13 cellular contexts compared by ENCODE assay signal in genomic region chr12:75820848-75821578, GRCh38.
DNase-seq lines count a peak whose midpoint lies in the region; ATAC-seq, FAIRE-seq and TF ChIP-seq lines count a peak whose summit lies in the region.
"Had no signal": no experiment of that assay in that cellular context is flagged by ENCODE, and none has a peak within 500 bp of the region (broad histone marks: within the 10 kb centered on the region; RNA-seq: fewer than 3 reads in every experiment).

No MANE protein-coding gene starts in this region.

- H3K36me3 Mint-ChIP-seq in astrocyte (ENCODE audit: low read depth, unreplicated experiment) = peaks cover 3% of the 10 kb centered on the region
- H3K36me3 Mint-ChIP-seq: naive thymus-derived CD4-positive, alpha-beta T cell had no signal

- no peak overlapping the region for H3K9ac ChIP-seq in astrocyte (ENCODE audit: low read length)

- H3K4me3 ChIP-seq in astrocyte (ENCODE audit: insufficient read depth, low read depth, low read length) = no peak overlapping the region
- H3K4me3 ChIP-seq: hepatocyte had no signal

- H3K4me1 ChIP-seq in astrocyte (ENCODE audit: insufficient read depth, low read length) = peaks cover 27% of the 10 kb centered on the region

- FAIRE-seq in astrocyte (lab: Jason Lieb, UNC) = no peak
- FAIRE-seq in GM12891 (lab: Jason Lieb, UNC) = no peak

- no peaks in the 10 kb centered on the region for H3K27me3 ChIP-seq in astrocyte (ENCODE audit: insufficient read depth, low read length)
- H3K27me3 ChIP-seq: hepatocyte had no signal

- H3K4me1 Mint-ChIP-seq in astrocyte (ENCODE audit: low read depth, unreplicated experiment) = peaks cover 13% of the 10 kb centered on the region

- no peaks in the 10 kb centered on the region for H3K27me3 Mint-ChIP-seq in astrocyte (ENCODE audit: low read depth, unreplicated experiment)

- no peaks in the 10 kb centered on the region for H3K79me2 ChIP-seq in astrocyte (ENCODE audit: insufficient read depth, low read length)
- H3K79me2 ChIP-seq: hepatocyte had no signal

- no peaks in the 10 kb centered on the region for H3K9me3 ChIP-seq in astrocyte (ENCODE audit: insufficient read depth, low read depth, low read length)

- no peak overlapping the region for H3K4me3 Mint-ChIP-seq in astrocyte (ENCODE audit: unreplicated experiment)
- H3K4me3 Mint-ChIP-seq: naive thymus-derived CD4-positive, alpha-beta T cell had no signal

- H2AFZ ChIP-seq in astrocyte (ENCODE audit: low read depth, low read length) = no peak overlapping the region
- H2AFZ ChIP-seq: hepatocyte had no signal

- no peaks in the 10 kb centered on the region for H3K36me3 ChIP-seq in astrocyte (ENCODE audit: insufficient read depth, low read length)

- no peak for TF ChIP-seq CTCF in astrocyte (IDR thresholded peaks at IDR 0.05; ENCODE audit: insufficient read depth, low read depth, low read length)

- peak overlapping the region; percentile 32 for H3K27ac ChIP-seq in astrocyte (ENCODE audit: low read depth, low read length)
- H3K27ac ChIP-seq: hepatocyte had no signal

- ATAC-seq in left ventricle myocardium superior (peak; percentile 85), HG02588 (IDR thresholded peaks at IDR 0.05; ENCODE audit: unreplicated experiment) (no peak)
- ATAC-seq: naive thymus-derived CD4-positive, alpha-beta T cell had no signal

- peak overlapping the region; percentile 35 for H3K4me2 ChIP-seq in astrocyte (ENCODE audit: low read length)
- H3K4me2 ChIP-seq: hepatocyte had no signal

- peak; percentile 98 for DNase-seq in HCEC 1CT
- peak; percentile 95 for DNase-seq in astrocyte (ENCODE audit: low read depth)
- peak; percentile 36 for DNase-seq in left ventricle myocardium superior
- DNase-seq in stromal cell of bone marrow (ENCODE audit: low read depth) = peak; percentile 98
- no peak for DNase-seq in GM12891 (ENCODE audit: insufficient read length, low spot score)
- no peak for DNase-seq in NCI-H2081 (lab: John Stamatoyannopoulos, UW)
- no peak for DNase-seq in activated CD4-positive, alpha-beta T cell treated with anti-CD3 and anti-CD28 coated beads, Interleukin-2, amount 50 U/mL, for 4 hours
- DNase-seq: amniotic stem cell; naive thymus-derived CD4-positive, alpha-beta T cell; NCI-H146; SHP77 had no signal

- no peaks in the 10 kb centered on the region for H4K20me1 ChIP-seq in astrocyte (ENCODE audit: insufficient read depth, low read length)

- intact Hi-C loops in left ventricle myocardium superior (cut with micrococcal nuclease) = no loop called here

- H3K27ac Mint-ChIP-seq in astrocyte (ENCODE audit: unreplicated experiment) = no peak overlapping the region
- H3K27ac Mint-ChIP-seq: naive thymus-derived CD4-positive, alpha-beta T cell had no signal

- H3K9me3 Mint-ChIP-seq in astrocyte (ENCODE audit: unreplicated experiment) = no peaks in the 10 kb centered on the region
- H3K9me3 Mint-ChIP-seq: naive thymus-derived CD4-positive, alpha-beta T cell had no signal

- no peak for TF ChIP-seq POLR2A in GM12891 (IDR thresholded peaks at IDR 0.05; ENCODE audit: low read depth, low read length)

TF ChIP-seq in GM12891, 5 proteins besides CTCF, POLR2A, EP300 and RAD21:
- TF ChIP-seq POLR2AphosphoS5 (IDR thresholded peaks at IDR 0.05; ENCODE audit: low read depth, low read length) = no peak
- no peak for TF ChIP-seq TAF1 (IDR thresholded peaks at IDR 0.05; ENCODE audit: low read depth, low read length)
- TF ChIP-seq PAX5 (IDR thresholded peaks at IDR 0.05; ENCODE audit: insufficient read depth, low read length, severe bottlenecking) = no peak
- no peak for TF ChIP-seq POU2F2 (IDR thresholded peaks at IDR 0.05; ENCODE audit: low read depth, low read length)
- TF ChIP-seq SPI1 (IDR thresholded peaks at IDR 0.05; ENCODE audit: low read depth, low read length) = no peak

Comparison
In these comparisons a context has a peak if more than half of its experiments do, and no peak if none do; other contexts are left out.
1. DNase-seq: peak in HCEC 1CT (single experiment), astrocyte (single experiment), left ventricle myocardium superior (single experiment) and stromal cell of bone marrow (single experiment); none in GM12891 (single experiment), NCI-H2081 (0 of 2) and activated CD4-positive, alpha-beta T cell treated with anti-CD3 and anti-CD28 coated beads, Interleukin-2, amount 50 U/mL, for 4 hours (0 of 2).